In genomic region chr16:2235695-2236361, GRCh38 we compare ENCODE assay signal across 12 cellular contexts. TPM values are rescaled to one million over a fixed set of nuclear protein-coding genes. Genes with fewer than 3 reads are reported as not detected.
A peak's percentile ranks its signal among the peaks of the same experiment; 100 is the strongest.
DNase-seq lines count a peak whose midpoint lies in the region; ATAC-seq and TF ChIP-seq lines count a peak whose summit lies in the region.
"Had no signal": no experiment of that assay in that cellular context is flagged by ENCODE, and none has a peak within 500 bp of the region (broad histone marks: within the 10 kb centered on the region; RNA-seq: fewer than 3 reads in every experiment).

No MANE protein-coding gene starts in this region.

- peaks cover 3% of the 10 kb centered on the region for H3K36me3 Mint-ChIP-seq in type B pancreatic cell
- H3K36me3 Mint-ChIP-seq: activated naive CD8-positive, alpha-beta T cell had no signal

- H3K27ac Mint-ChIP-seq in stimulated activated naive CD8-positive, alpha-beta T cell treated with anti-CD3 and anti-CD28 coated beads, Interleukin-15, amount 100 ng/mL, for 72 hours, result peak overlapping the region in 1 of 2 donors; percentile 67
- H3K27ac Mint-ChIP-seq in type B pancreatic cell, result no peak overlapping the region
- H3K27ac Mint-ChIP-seq: activated naive CD8-positive, alpha-beta T cell; naive thymus-derived CD4-positive, alpha-beta T cell; stimulated activated naive CD8-positive, alpha-beta T cell treated with anti-CD3 and anti-CD28 coated beads, Interleukin-15, Interleukin-2, amounts not matched to agents 100 ng/mL and 50 ng/mL, for 24 hours had no signal

- no peak overlapping the region for H3K27ac ChIP-seq in ectodermal cell (ENCODE audit: insufficient read depth, low read depth, low read length, poor library complexity, severe bottlenecking)
- H3K27ac ChIP-seq: SJSA1 had no signal

- peaks cover 13% of the 10 kb centered on the region for H3K4me1 ChIP-seq in ectodermal cell (ENCODE audit: control insufficient read depth, insufficient read depth, low read length)
- H3K4me1 ChIP-seq: SJSA1 had no signal

- H3K36me3 ChIP-seq in ectodermal cell (ENCODE audit: control insufficient read depth, insufficient read depth, low read length), result peaks cover 22% of the 10 kb centered on the region

- WGBS in ectodermal cell, 2 experiments, result 81% methylated on average over 19 of the region's 19 CpGs

- H3K4me1 Mint-ChIP-seq in stimulated activated naive CD8-positive, alpha-beta T cell treated with anti-CD3 and anti-CD28 coated beads, Interleukin-15, amount 100 ng/mL, for 72 hours, result peaks cover 5% of the 10 kb centered on the region
- H3K4me1 Mint-ChIP-seq in type B pancreatic cell (ENCODE audit: unreplicated experiment), result no peaks in the 10 kb centered on the region

- H3K9me3 Mint-ChIP-seq in stimulated activated naive CD8-positive, alpha-beta T cell treated with anti-CD3 and anti-CD28 coated beads, Interleukin-15, amount 100 ng/mL, for 72 hours, result no peaks in the 10 kb centered on the region
- no peaks in the 10 kb centered on the region for H3K9me3 Mint-ChIP-seq in type B pancreatic cell
- H3K9me3 Mint-ChIP-seq: naive thymus-derived CD4-positive, alpha-beta T cell; stimulated activated naive CD8-positive, alpha-beta T cell treated with anti-CD3 and anti-CD28 coated beads, Interleukin-15, Interleukin-2, amounts not matched to agents 100 ng/mL and 50 ng/mL, for 24 hours had no signal

- H3K4me3 Mint-ChIP-seq in stimulated activated naive CD8-positive, alpha-beta T cell treated with anti-CD3 and anti-CD28 coated beads, Interleukin-15, amount 100 ng/mL, for 72 hours, result no peak overlapping the region
- H3K4me3 Mint-ChIP-seq in type B pancreatic cell, result peak overlapping the region; percentile 36
- H3K4me3 Mint-ChIP-seq: activated naive CD8-positive, alpha-beta T cell; naive thymus-derived CD4-positive, alpha-beta T cell; stimulated activated naive CD8-positive, alpha-beta T cell treated with anti-CD3 and anti-CD28 coated beads, Interleukin-15, Interleukin-2, amounts not matched to agents 100 ng/mL and 50 ng/mL, for 24 hours had no signal

- ATAC-seq in stimulated activated naive CD8-positive, alpha-beta T cell treated with anti-CD3 and anti-CD28 coated beads, Interleukin-15, amount 100 ng/mL, for 72 hours, result peak; percentile 2
- no peak for ATAC-seq in stimulated activated naive CD8-positive, alpha-beta T cell treated with anti-CD3 and anti-CD28 coated beads, Interleukin-15, Interleukin-2, amounts not matched to agents 100 U/mL and 50 U/mL, for 24 hours
- ATAC-seq: naive thymus-derived CD4-positive, alpha-beta T cell had no signal

- peaks cover 28% of the 10 kb centered on the region for H3K27me3 Mint-ChIP-seq in stimulated activated naive CD8-positive, alpha-beta T cell treated with anti-CD3 and anti-CD28 coated beads, Interleukin-15, amount 100 ng/mL, for 72 hours
- H3K27me3 Mint-ChIP-seq in type B pancreatic cell, result peaks cover 19% of the 10 kb centered on the region
- H3K27me3 Mint-ChIP-seq: activated naive CD8-positive, alpha-beta T cell; naive thymus-derived CD4-positive, alpha-beta T cell had no signal

- H3K4me3 ChIP-seq in ectodermal cell (ENCODE audit: insufficient read depth, low read depth, low read length), result peak overlapping the region; percentile 30
- H3K4me3 ChIP-seq: SJSA1 had no signal

- no peak for TF ChIP-seq CTCF in type B pancreatic cell (conservative IDR thresholded peaks at IDR 0.05)

- H3K27me3 ChIP-seq in ectodermal cell (ENCODE audit: control insufficient read depth, insufficient read depth, low read length, poor library complexity, severe bottlenecking), result peaks cover 32% of the 10 kb centered on the region
- H3K27me3 ChIP-seq: SJSA1 had no signal

- no peak for DNase-seq in stimulated activated naive CD8-positive, alpha-beta T cell treated with anti-CD3 and anti-CD28 coated beads, Interleukin-15, amount 100 ng/mL, for 72 hours
- no peak for DNase-seq in stimulated activated naive CD8-positive, alpha-beta T cell treated with anti-CD3 and anti-CD28 coated beads, Interleukin-15, Interleukin-2, amounts not matched to agents 100 U/mL and 50 U/mL, for 24 hours
- DNase-seq in type B pancreatic cell (ENCODE audit: extremely low spot score, unreplicated experiment) (no peak), HPDE6-E6E7 (ENCODE audit: extremely low spot score) (no peak)
- no peak for DNase-seq in stimulated activated CD4-positive, alpha-beta T cell treated with anti-CD3 and anti-CD28 coated beads, Interleukin-2, amount 100 ng/mL, for 24 hours
- DNase-seq: central memory CD4-positive, alpha-beta T cell; naive thymus-derived CD4-positive, alpha-beta T cell; NCI-H748 treated with DMSO at 0.1 percent for 48 hours had no signal

- no peaks in the 10 kb centered on the region for H3K9me3 ChIP-seq in ectodermal cell (ENCODE audit: control insufficient read depth, low read length)
- H3K9me3 ChIP-seq: SJSA1 had no signal

RNA-seq across cellular contexts. Expression of gene DNASE1L2, which starts 0.4 kb away (rescaled TPM):
- polyA plus RNA-seq in ectodermal cell (2013, experiment 1 of 4), result 0.87 TPM
- 0.68 TPM for polyA plus RNA-seq in ectodermal cell (2013, experiment 2 of 4)
- polyA plus RNA-seq in ectodermal cell (2013, experiment 3 of 4), result 0.27 TPM
- polyA plus RNA-seq in ectodermal cell (2013, experiment 4 of 4), result 0.53 TPM
- total RNA-seq in type B pancreatic cell (ENCODE audit: low replicate concordance), result 0.57 and 2.6 TPM in 2 replicates
- polyA plus RNA-seq: naive thymus-derived CD4-positive, alpha-beta T cell had no signal

RNA-seq across cellular contexts. Expression of gene E4F1, which starts 12.4 kb away (rescaled TPM):
- polyA plus RNA-seq in ectodermal cell (2013, experiment 1 of 4), result 24.2 TPM
- polyA plus RNA-seq in ectodermal cell (2013, experiment 2 of 4), result 22.2 TPM
- polyA plus RNA-seq in ectodermal cell (2013, experiment 3 of 4), result 21.0 TPM
- polyA plus RNA-seq in ectodermal cell (2013, experiment 4 of 4), result 24.4 TPM
- total RNA-seq in type B pancreatic cell (ENCODE audit: low replicate concordance), result 24.9 and 30.4 TPM in 2 replicates

RNA-seq across cellular contexts. Expression of gene ECI1, which starts 15.6 kb away (rescaled TPM):
- polyA plus RNA-seq in ectodermal cell (2013, experiment 1 of 4), result 101 TPM
- 106 TPM for polyA plus RNA-seq in ectodermal cell (2013, experiment 2 of 4)
- 115 TPM for polyA plus RNA-seq in ectodermal cell (2013, experiment 3 of 4)
- 115 TPM for polyA plus RNA-seq in ectodermal cell (2013, experiment 4 of 4)
- 72.7 and 89.7 TPM in 2 replicates for total RNA-seq in type B pancreatic cell (ENCODE audit: low replicate concordance)

RNA-seq across cellular contexts. Expression of gene PGP, which starts 21.2 kb away (rescaled TPM):
- polyA plus RNA-seq in ectodermal cell (2013, experiment 1 of 4), result 29.8 TPM
- 35.6 TPM for polyA plus RNA-seq in ectodermal cell (2013, experiment 2 of 4)
- 31.4 TPM for polyA plus RNA-seq in ectodermal cell (2013, experiment 3 of 4)
- polyA plus RNA-seq in ectodermal cell (2013, experiment 4 of 4), result 34.6 TPM
- total RNA-seq in type B pancreatic cell (ENCODE audit: low replicate concordance), result 16.2 and 25.5 TPM in 2 replicates

RNA-seq across cellular contexts. Expression of gene BRICD5, which starts 25.2 kb away (rescaled TPM):
- polyA plus RNA-seq in ectodermal cell (2013, experiment 1 of 4), result 18.1 TPM
- 17.1 TPM for polyA plus RNA-seq in ectodermal cell (2013, experiment 2 of 4)
- polyA plus RNA-seq in ectodermal cell (2013, experiment 3 of 4), result 15.4 TPM
- 17.4 TPM for polyA plus RNA-seq in ectodermal cell (2013, experiment 4 of 4)
- 8.7 and 16.6 TPM in 2 replicates for total RNA-seq in type B pancreatic cell (ENCODE audit: low replicate concordance)
